Comparison of ENCODE assay signal across 9 cellular contexts in the genomic region with DNA sequence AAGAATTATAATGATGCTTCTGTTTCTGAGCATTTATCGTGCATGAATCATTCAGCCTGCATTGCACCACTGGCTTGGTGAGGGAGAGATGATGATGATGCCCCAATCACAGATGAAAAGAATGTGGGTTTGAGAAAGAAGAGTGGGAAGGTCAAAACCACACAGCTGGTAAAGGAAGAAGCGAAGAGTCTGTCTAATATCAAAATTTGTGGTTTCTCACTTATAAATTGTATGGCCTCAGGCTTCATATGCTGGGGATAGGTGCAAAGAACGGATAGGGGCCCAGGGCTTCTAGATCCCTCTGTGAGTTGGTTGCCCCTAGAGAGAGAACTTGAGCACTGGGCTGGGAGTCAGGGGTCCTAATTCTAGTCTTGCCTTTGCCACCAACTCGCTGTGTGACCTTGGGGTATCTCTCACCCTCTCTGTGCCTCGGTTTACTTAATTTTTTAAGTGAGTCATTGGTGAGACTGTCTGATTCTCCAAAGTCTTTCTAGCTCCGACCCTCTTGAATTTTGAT. TPM values are rescaled to one million over a fixed set of nuclear protein-coding genes. Genes with fewer than 3 reads are reported as not detected.
DNase-seq lines count a peak whose midpoint lies in the region; ATAC-seq and TF ChIP-seq lines count a peak whose summit lies in the region.
"Had no signal": no experiment of that assay in that cellular context is flagged by ENCODE, and none has a peak within 500 bp of the region (broad histone marks: within the 10 kb centered on the region; RNA-seq: fewer than 3 reads in every experiment).

No MANE protein-coding gene starts in this region.

- H2AFZ ChIP-seq in fibroblast of lung (ENCODE audit: low read length) = no peak overlapping the region

- H3K9me3 Mint-ChIP-seq in activated CD8-positive, alpha-beta T cell treated with anti-CD3 and anti-CD28 coated beads, Interleukin-2, amount 10 ng/mL, durations not matched to agents 7 days and 5 days (ENCODE audit: insufficient read depth) = no peaks in the 10 kb centered on the region
- no peaks in the 10 kb centered on the region for H3K9me3 Mint-ChIP-seq in stimulated activated naive CD8-positive, alpha-beta T cell treated with anti-CD3 and anti-CD28 coated beads, Interleukin-15, amount 100 ng/mL, for 72 hours

- H3K79me2 ChIP-seq in fibroblast of lung (ENCODE audit: control insufficient read depth, insufficient read depth, low read length) = no peaks in the 10 kb centered on the region

- peaks cover 70% of the 10 kb centered on the region for H3K4me1 Mint-ChIP-seq in activated CD8-positive, alpha-beta T cell treated with anti-CD3 and anti-CD28 coated beads, Interleukin-2, amount 10 ng/mL, durations not matched to agents 7 days and 5 days (ENCODE audit: low read depth)
- H3K4me1 Mint-ChIP-seq in stimulated activated naive CD8-positive, alpha-beta T cell treated with anti-CD3 and anti-CD28 coated beads, Interleukin-15, amount 100 ng/mL, for 72 hours = peaks cover 76% of the 10 kb centered on the region

- H3K27me3 Mint-ChIP-seq in activated CD8-positive, alpha-beta T cell treated with anti-CD3 and anti-CD28 coated beads, Interleukin-2, amount 10 ng/mL, durations not matched to agents 7 days and 5 days (ENCODE audit: low read depth) = no peaks in the 10 kb centered on the region
- no peaks in the 10 kb centered on the region for H3K27me3 Mint-ChIP-seq in stimulated activated naive CD8-positive, alpha-beta T cell treated with anti-CD3 and anti-CD28 coated beads, Interleukin-15, amount 100 ng/mL, for 72 hours

- H3K4me3 Mint-ChIP-seq in activated CD8-positive, alpha-beta T cell treated with anti-CD3 and anti-CD28 coated beads, Interleukin-2, amount 10 ng/mL, durations not matched to agents 7 days and 5 days = peak overlapping the region; percentile 98
- peak overlapping the region; percentile 56 to 67 for H3K4me3 Mint-ChIP-seq in stimulated activated naive CD8-positive, alpha-beta T cell treated with anti-CD3 and anti-CD28 coated beads, Interleukin-15, amount 100 ng/mL, for 72 hours

- no peaks in the 10 kb centered on the region for H3K36me3 ChIP-seq in fibroblast of lung (ENCODE audit: control insufficient read depth, insufficient read depth, low read length)

- no peak overlapping the region for H3K4me3 ChIP-seq in fibroblast of lung (replicated peaks in 1 of 4; ENCODE audit: control extremely low read depth in 1 of 4, insufficient read depth in 1 of 4, low read depth in 3 of 4, low read length in 4 of 4)

- POLR2A ChIA-PET in activated CD8-positive, alpha-beta T cell treated with anti-CD3 and anti-CD28 coated beads, Interleukin-2, amount 10 ng/mL, durations not matched to agents 7 days and 5 days (lab: Charles Lee) = interaction anchor here (0.6 to 1.1 kb wide), 3 partner anchors 9 to 23 kb away, joined by 3 to 6 read pairs (median 3); no protein-coding TSS in a partner anchor

- H3K9me3 ChIP-seq in fibroblast of lung (ENCODE audit: control insufficient read depth, insufficient read depth, low read depth, low read length) = no peaks in the 10 kb centered on the region

- H3K36me3 Mint-ChIP-seq in activated CD8-positive, alpha-beta T cell treated with anti-CD3 and anti-CD28 coated beads, Interleukin-2, amount 10 ng/mL, durations not matched to agents 7 days and 5 days (ENCODE audit: low read depth) = peaks cover 54% of the 10 kb centered on the region

- peaks cover 2% of the 10 kb centered on the region for H3K4me1 ChIP-seq in fibroblast of lung (ENCODE audit: control insufficient read depth, extremely low read depth, insufficient read depth, low read length)

- DNase-seq in activated effector memory CD4-positive, alpha-beta T cell treated with anti-CD3 and anti-CD28 coated beads, Interleukin-2, amount 50 U/mL, for 16 hours = peak; percentile 73
- DNase-seq in activated effector memory CD4-positive, alpha-beta T cell treated with Interleukin-2 at 50 U/mL for 16 hours = no peak
- DNase-seq in activated CD8-positive, alpha-beta T cell treated with anti-CD3 and anti-CD28 coated beads, Interleukin-2, amount 10 ng/mL, durations not matched to agents 7 days and 5 days = peak; percentile 41
- DNase-seq in fibroblast of lung (ENCODE audit: low read depth in 2 of 2) = peak; percentile 23 to 83
- DNase-seq in stimulated activated naive CD8-positive, alpha-beta T cell treated with anti-CD3 and anti-CD28 coated beads, Interleukin-15, amount 100 ng/mL, for 72 hours = peak; percentile 62 to 75
- no peak for DNase-seq in Ammon's horn (ENCODE audit: low spot score)

- H3K4me2 ChIP-seq in fibroblast of lung (ENCODE audit: extremely low read depth, insufficient read depth, low read length) = no peak overlapping the region

- H3K9ac ChIP-seq in fibroblast of lung (ENCODE audit: insufficient read depth, low read length) = no peak overlapping the region

- CTCF ChIA-PET in activated CD8-positive, alpha-beta T cell treated with anti-CD3 and anti-CD28 coated beads, Interleukin-2, amount 10 ng/mL, durations not matched to agents 7 days and 5 days (lab: Charles Lee) = interaction anchor here (0.9 to 7.7 kb wide), 5 partner anchors 21 to 73 kb away, joined by 4 to 70 read pairs (median 7); partner anchors contain the start of gene C12orf43

- no peak for ATAC-seq in activated CD8-positive, alpha-beta T cell treated with anti-CD3 and anti-CD28 coated beads, Interleukin-2, amount 10 ng/mL, durations not matched to agents 7 days and 5 days
- ATAC-seq in stimulated activated naive CD8-positive, alpha-beta T cell treated with anti-CD3 and anti-CD28 coated beads, Interleukin-15, amount 100 ng/mL, for 72 hours = peak; percentile 80
- ATAC-seq in HG03039 (IDR thresholded peaks at IDR 0.05; ENCODE audit: unreplicated experiment) (no peak), GM21529 (IDR thresholded peaks at IDR 0.05; ENCODE audit: unreplicated experiment) (no peak)

- H3K27me3 ChIP-seq in fibroblast of lung (ENCODE audit: control insufficient read depth, insufficient read depth, low read length) = no peaks in the 10 kb centered on the region

- no peak overlapping the region for H3K27ac ChIP-seq in fibroblast of lung (ENCODE audit: insufficient read depth, low read length)
- H3K27ac ChIP-seq: C4-2B had no signal

- H4K20me1 ChIP-seq in fibroblast of lung (ENCODE audit: control insufficient read depth, extremely low read depth, insufficient read depth, low read length) = no peaks in the 10 kb centered on the region

- TF ChIP-seq CTCF in fibroblast of lung (conservative IDR thresholded peaks at IDR 0.05 in 1 of 2, IDR thresholded peaks at IDR 0.05 in 1 of 2; ENCODE audit: low read depth in 1 of 2, low read length in 2 of 2) = no peak

- H3K27ac Mint-ChIP-seq in activated CD8-positive, alpha-beta T cell treated with anti-CD3 and anti-CD28 coated beads, Interleukin-2, amount 10 ng/mL, durations not matched to agents 7 days and 5 days = peak overlapping the region; percentile 98
- H3K27ac Mint-ChIP-seq in stimulated activated naive CD8-positive, alpha-beta T cell treated with anti-CD3 and anti-CD28 coated beads, Interleukin-15, amount 100 ng/mL, for 72 hours = peak overlapping the region; percentile 23 to 71

RNA-seq across cellular contexts. Expression of gene OASL, which starts 2.2 kb away (rescaled TPM):
- 10 to 100 TPM; 29.2 to 33.5 TPM for total RNA-seq in activated CD8-positive, alpha-beta T cell treated with anti-CD3 and anti-CD28 coated beads, Interleukin-2, amount 10 ng/mL, durations not matched to agents 7 days and 5 days
- 0.51 and 1.2 TPM in 2 replicates for total RNA-seq in fibroblast of lung
- polyA plus RNA-seq in fibroblast of lung = 0.07 and 0.14 TPM in 2 replicates
- polyA plus RNA-seq in fibroblast of lung (2012) = 0.08 and 0.09 TPM in 2 replicates
- 2.1 TPM in 1 of 2 replicates, not detected in the other for polyA minus RNA-seq in fibroblast of lung (ENCODE audit: low replicate concordance)

RNA-seq across cellular contexts. Expression of gene C12orf43, which starts 20.6 kb away (rescaled TPM):
- total RNA-seq in activated CD8-positive, alpha-beta T cell treated with anti-CD3 and anti-CD28 coated beads, Interleukin-2, amount 10 ng/mL, durations not matched to agents 7 days and 5 days = 10 to 100 TPM; 19.0 to 23.3 TPM
- total RNA-seq in fibroblast of lung = 11.4 and 15.2 TPM in 2 replicates
- 14.7 and 18.1 TPM in 2 replicates for polyA plus RNA-seq in fibroblast of lung
- 14.8 and 18.1 TPM in 2 replicates for polyA plus RNA-seq in fibroblast of lung (2012)
- polyA minus RNA-seq in fibroblast of lung (ENCODE audit: low replicate concordance) = 7.7 and 8.4 TPM in 2 replicates

RNA-seq across cellular contexts. Expression of gene HNF1A, which starts 58.5 kb away (rescaled TPM):
- total RNA-seq in activated CD8-positive, alpha-beta T cell treated with anti-CD3 and anti-CD28 coated beads, Interleukin-2, amount 10 ng/mL, durations not matched to agents 7 days and 5 days = not detected
- total RNA-seq in fibroblast of lung = not detected in 2 replicates
- polyA plus RNA-seq in fibroblast of lung = not detected in 2 replicates
- polyA plus RNA-seq in fibroblast of lung (2012) = 0.07 TPM in 1 of 2 replicates, not detected in the other
- not detected in 2 replicates for polyA minus RNA-seq in fibroblast of lung (ENCODE audit: low replicate concordance)

Comparison
In these comparisons a context has a peak if more than half of its experiments do, and no peak if none do; other contexts are left out.
1. DNase-seq: peak in activated effector memory CD4-positive, alpha-beta T cell treated with anti-CD3 and anti-CD28 coated beads, Interleukin-2, amount 50 U/mL, for 16 hours (single experiment), activated CD8-positive, alpha-beta T cell treated with anti-CD3 and anti-CD28 coated beads, Interleukin-2, amount 10 ng/mL, durations not matched to agents 7 days and 5 days (single experiment), fibroblast of lung (2 of 2) and stimulated activated naive CD8-positive, alpha-beta T cell treated with anti-CD3 and anti-CD28 coated beads, Interleukin-15, amount 100 ng/mL, for 72 hours (2 of 2); none in activated effector memory CD4-positive, alpha-beta T cell treated with Interleukin-2 at 50 U/mL for 16 hours (single experiment) and Ammon's horn (single experiment).
2. RNA of gene OASL, which starts 2.2 kb away (total RNA-seq): 29.2 to 33.5 TPM in activated CD8-positive, alpha-beta T cell treated with anti-CD3 and anti-CD28 coated beads, Interleukin-2, amount 10 ng/mL, durations not matched to agents 7 days and 5 days; 0.51 to 1.2 TPM in fibroblast of lung; every median in the first group is over 10 times any median in the second.